7 cellular contexts compared by ENCODE assay signal in genomic region chr12:133130808-133131128, GRCh38. TPM values are rescaled to one million over a fixed set of nuclear protein-coding genes. Genes with fewer than 3 reads are reported as not detected.
DNase-seq lines count a peak whose midpoint lies in the region; ATAC-seq and TF ChIP-seq lines count a peak whose summit lies in the region.

No MANE protein-coding gene starts in this region.

- TF ChIP-seq CTCF in GM13977 (IDR thresholded peaks at IDR 0.05; ENCODE audit: extremely low read depth, insufficient read depth, missing control alignments) (no peak), neutrophil (IDR thresholded peaks at IDR 0.05) (no peak)

- H3K4me3 Mint-ChIP-seq in activated CD4-positive, alpha-beta T cell treated with anti-CD3 and anti-CD28 coated beads, Interleukin-2, amount 10 ng/mL, durations not matched to agents 7 days and 5 days, result peak overlapping the region; percentile 88

- POLR2A ChIA-PET in activated CD4-positive, alpha-beta T cell treated with anti-CD3 and anti-CD28 coated beads, Interleukin-2, amount 10 ng/mL, durations not matched to agents 7 days and 5 days (lab: Charles Lee), result no interaction called here

- DNase-seq in GM13977 (ENCODE audit: low spot score) (peak; percentile 13), fibroblast of peridontal ligament (ENCODE audit: extremely low read depth) (peak; percentile 20), putamen (ENCODE audit: low spot score) (no peak), GM03348 (ENCODE audit: low spot score) (no peak)
- peak; percentile 52 for DNase-seq in activated CD4-positive, alpha-beta T cell treated with anti-CD3 and anti-CD28 coated beads, Interleukin-2, amount 10 ng/mL, durations not matched to agents 7 days and 5 days

- peak; percentile 5 for ATAC-seq in HG03139 (IDR thresholded peaks at IDR 0.05; ENCODE audit: unreplicated experiment)

- no peaks in the 10 kb centered on the region for H3K27me3 ChIP-seq in neutrophil

- peaks cover 62% of the 10 kb centered on the region for H3K36me3 Mint-ChIP-seq in activated CD4-positive, alpha-beta T cell treated with anti-CD3 and anti-CD28 coated beads, Interleukin-2, amount 10 ng/mL, durations not matched to agents 7 days and 5 days (ENCODE audit: low read depth)

- CTCF ChIA-PET in activated CD4-positive, alpha-beta T cell treated with anti-CD3 and anti-CD28 coated beads, Interleukin-2, amount 10 ng/mL, durations not matched to agents 7 days and 5 days (lab: Charles Lee), result interaction anchor here (0.9 to 1.6 kb wide), 4 partner anchors 9 to 227 kb away, joined by 3 to 4 read pairs (median 3); no protein-coding TSS in a partner anchor

- peak overlapping the region; percentile 97 for H3K27ac ChIP-seq in neutrophil

- peak overlapping the region; percentile 99 for H3K27ac Mint-ChIP-seq in activated CD4-positive, alpha-beta T cell treated with anti-CD3 and anti-CD28 coated beads, Interleukin-2, amount 10 ng/mL, durations not matched to agents 7 days and 5 days

- peaks cover 19% of the 10 kb centered on the region for H3K9me3 ChIP-seq in neutrophil

- no peaks in the 10 kb centered on the region for H3K27me3 Mint-ChIP-seq in activated CD4-positive, alpha-beta T cell treated with anti-CD3 and anti-CD28 coated beads, Interleukin-2, amount 10 ng/mL, durations not matched to agents 7 days and 5 days

- peaks cover 36% of the 10 kb centered on the region for H3K9me3 Mint-ChIP-seq in activated CD4-positive, alpha-beta T cell treated with anti-CD3 and anti-CD28 coated beads, Interleukin-2, amount 10 ng/mL, durations not matched to agents 7 days and 5 days

- H3K4me1 Mint-ChIP-seq in activated CD4-positive, alpha-beta T cell treated with anti-CD3 and anti-CD28 coated beads, Interleukin-2, amount 10 ng/mL, durations not matched to agents 7 days and 5 days, result peaks cover 22% of the 10 kb centered on the region

- in situ Hi-C loops in GM13977 (cut with MboI; ENCODE audit: low pct_unique_long_range_greater_than_20kb, low sequenced_read_pairs, unreplicated experiment), result no loop called here

- H3K4me3 ChIP-seq in neutrophil (ENCODE audit: low read depth in 1 of 2, low read length in 1 of 2), result peak overlapping the region; percentile 75 to 95

- peaks cover 14 to 22% of the 10 kb centered on the region in 2 experiments for H3K4me1 ChIP-seq in neutrophil (ENCODE audit: control insufficient read depth in 1 of 2, insufficient read depth in 1 of 2, low read depth in 1 of 2, low read length in 1 of 2)

- H3K36me3 ChIP-seq in neutrophil, result no peaks in the 10 kb centered on the region

RNA-seq across cellular contexts. Expression of gene ZNF10, which starts 0.3 kb away (rescaled TPM):
- total RNA-seq in activated CD4-positive, alpha-beta T cell treated with anti-CD3 and anti-CD28 coated beads, Interleukin-2, amount 10 ng/mL, durations not matched to agents 7 days and 5 days, result 1 to 10 TPM; 6.0 to 6.3 TPM

RNA-seq across cellular contexts. Expression of gene ZNF891, which starts 0.7 kb away (rescaled TPM):
- total RNA-seq in activated CD4-positive, alpha-beta T cell treated with anti-CD3 and anti-CD28 coated beads, Interleukin-2, amount 10 ng/mL, durations not matched to agents 7 days and 5 days, result 1 to 10 TPM; 2.7 to 3.1 TPM

RNA-seq across cellular contexts. Expression of gene ZNF140, which starts 50.0 kb away (rescaled TPM):
- 10 to 100 TPM; 14.6 to 16.2 TPM for total RNA-seq in activated CD4-positive, alpha-beta T cell treated with anti-CD3 and anti-CD28 coated beads, Interleukin-2, amount 10 ng/mL, durations not matched to agents 7 days and 5 days

RNA-seq across cellular contexts. Expression of gene ZNF268, which starts 50.5 kb away (rescaled TPM):
- 10 to 100 TPM; 22.1 to 23.4 TPM for total RNA-seq in activated CD4-positive, alpha-beta T cell treated with anti-CD3 and anti-CD28 coated beads, Interleukin-2, amount 10 ng/mL, durations not matched to agents 7 days and 5 days

Comparison
In these comparisons a context has a peak if more than half of its experiments do, and no peak if none do; other contexts are left out.
1. DNase-seq: peak in GM13977 (single experiment), activated CD4-positive, alpha-beta T cell treated with anti-CD3 and anti-CD28 coated beads, Interleukin-2, amount 10 ng/mL, durations not matched to agents 7 days and 5 days (single experiment) and fibroblast of peridontal ligament (single experiment); none in putamen (single experiment) and GM03348 (single experiment).